8 cellular contexts compared by ENCODE assay signal in genomic region chr15:55742498-55742926, GRCh38. TPM values are rescaled to one million over a fixed set of nuclear protein-coding genes. Genes with fewer than 3 reads are reported as not detected.
DNase-seq lines count a peak whose midpoint lies in the region; ATAC-seq and TF ChIP-seq lines count a peak whose summit lies in the region.

No MANE protein-coding gene starts in this region.

- CTCF ChIA-PET in activated B cell treated with CpG ODN at 0.5 μM for 24 hours (lab: Charles Lee) = no interaction called here

- H3K9me3 Mint-ChIP-seq in activated B cell treated with CpG ODN at 0.5 μM for 24 hours (no peaks in the 10 kb centered on the region), osteocyte (ENCODE audit: unreplicated experiment) (no peaks in the 10 kb centered on the region)

- no peak for TF ChIP-seq CTCF in activated B cell treated with CpG ODN at 0.5 μM for 24 hours (IDR thresholded peaks at IDR 0.05)
- TF ChIP-seq CTCF in fibroblast of the aortic adventitia (IDR thresholded peaks at IDR 0.05; ENCODE audit: insufficient read depth, low read length) = no peak
- TF ChIP-seq CTCF in osteocyte (IDR thresholded peaks at IDR 0.05) = no peak

- DNase-seq in COR-L47 (lab: John Stamatoyannopoulos, UW) (peak; percentile 26), activated B cell treated with CpG ODN at 0.5 μM for 24 hours (peak; percentile 18), fibroblast of the aortic adventitia (ENCODE audit: low read depth) (peak; percentile 32), osteocyte (ENCODE audit: extremely low spot score, unreplicated experiment) (no peak)
- no peak for DNase-seq in effector CD4-positive, alpha-beta T cell

- H3K4me3 Mint-ChIP-seq in activated B cell treated with CpG ODN at 0.5 μM for 24 hours (peak overlapping the region; percentile 70), osteocyte (ENCODE audit: unreplicated experiment) (peak overlapping the region; percentile 78)

- POLR2A ChIA-PET in activated B cell treated with CpG ODN at 0.5 μM for 24 hours (lab: Charles Lee) = no interaction called here

- H3K4me3 ChIP-seq in fibroblast of the aortic adventitia (ENCODE audit: low read depth, low read length) = peak overlapping the region; percentile 77

- H3K27ac Mint-ChIP-seq in activated B cell treated with CpG ODN at 0.5 μM for 24 hours = no peak overlapping the region
- H3K27ac Mint-ChIP-seq in osteocyte (ENCODE audit: unreplicated experiment) = no peak overlapping the region

- ATAC-seq in HG03432 (IDR thresholded peaks at IDR 0.05; ENCODE audit: unreplicated experiment) = peak; percentile 51
- no peak for ATAC-seq in activated B cell treated with CpG ODN at 0.5 μM for 24 hours (ENCODE audit: low read depth)
- ATAC-seq in GM18907 (IDR thresholded peaks at IDR 0.05; ENCODE audit: unreplicated experiment) = no peak
- ATAC-seq in HG02938 (IDR thresholded peaks at IDR 0.05; ENCODE audit: unreplicated experiment) = no peak

- peaks cover 28% of the 10 kb centered on the region for H3K27me3 Mint-ChIP-seq in activated B cell treated with CpG ODN at 0.5 μM for 24 hours
- H3K27me3 Mint-ChIP-seq in osteocyte (ENCODE audit: unreplicated experiment) = peaks cover 12% of the 10 kb centered on the region

- H3K4me1 Mint-ChIP-seq in activated B cell treated with CpG ODN at 0.5 μM for 24 hours (peaks cover 4% of the 10 kb centered on the region), osteocyte (ENCODE audit: unreplicated experiment) (peaks cover 4% of the 10 kb centered on the region)

- H3K36me3 Mint-ChIP-seq in activated B cell treated with CpG ODN at 0.5 μM for 24 hours (ENCODE audit: low read depth) (no peaks in the 10 kb centered on the region), osteocyte (ENCODE audit: unreplicated experiment) (no peaks in the 10 kb centered on the region)

- intact Hi-C loops in activated B cell treated with CpG ODN at 0.5 μM for 24 hours (cut with micrococcal nuclease) = loop anchor here (10.0 kb wide), 1 partner anchor 88 kb away; no protein-coding TSS in a partner anchor

RNA-seq across cellular contexts. Expression of gene PRTG, which starts 0.4 kb away (rescaled TPM):
- not detected in 2 replicates for total RNA-seq in activated B cell treated with CpG ODN at 0.5 μM for 24 hours
- 0.45 and 2.3 TPM in 2 replicates for total RNA-seq in fibroblast of the aortic adventitia (ENCODE audit: low replicate concordance)
- total RNA-seq in osteocyte = 2.1 and 2.2 TPM in 2 replicates

Comparison
In these comparisons a context has a peak if more than half of its experiments do, and no peak if none do; other contexts are left out.
1. DNase-seq: peak in COR-L47 (single experiment), activated B cell treated with CpG ODN at 0.5 μM for 24 hours (single experiment) and fibroblast of the aortic adventitia (single experiment); none in osteocyte (single experiment) and effector CD4-positive, alpha-beta T cell (single experiment).